19 cellular contexts compared by ENCODE assay signal in the genomic region with DNA sequence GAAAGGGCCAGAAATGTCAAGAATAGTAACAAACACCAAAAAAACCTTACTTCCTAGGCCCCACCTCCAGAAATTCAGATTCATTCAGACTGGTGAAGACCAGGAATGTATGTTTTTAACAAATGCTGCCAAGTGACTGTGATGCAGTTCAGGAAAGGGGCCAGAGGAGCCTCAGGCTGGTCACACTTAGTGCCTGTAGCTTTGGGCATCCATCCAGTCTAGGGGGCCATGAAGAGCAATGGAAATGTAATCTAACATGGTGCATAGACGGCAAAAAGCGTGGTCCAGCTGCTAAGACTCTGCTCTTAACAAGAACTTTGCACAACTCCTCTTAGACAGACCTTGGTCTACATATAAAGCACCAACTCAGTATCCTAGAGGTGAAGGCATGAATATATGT. TPM values are rescaled to one million over a fixed set of nuclear protein-coding genes. Genes with fewer than 3 reads are reported as not detected.
DNase-seq lines count a peak whose midpoint lies in the region; ATAC-seq and TF ChIP-seq lines count a peak whose summit lies in the region.
"Had no signal": no experiment of that assay in that cellular context is flagged by ENCODE, and none has a peak within 500 bp of the region (broad histone marks: within the 10 kb centered on the region; RNA-seq: fewer than 3 reads in every experiment).

No MANE protein-coding gene starts in this region.

- no peak overlapping the region for H2AFZ ChIP-seq in hepatocyte

- no peak overlapping the region for H3K4me3 Mint-ChIP-seq in activated T-cell treated with anti-CD3 and anti-CD28 coated beads, Interleukin-2, amount 50 U/mL, for 4 hours
- H3K4me3 Mint-ChIP-seq in activated CD4-positive, alpha-beta T cell treated with anti-CD3 and anti-CD28 coated beads, Interleukin-2, amount 10 ng/mL, durations not matched to agents 7 days and 5 days, result no peak overlapping the region
- H3K4me3 Mint-ChIP-seq: activated naive CD8-positive, alpha-beta T cell treated with anti-CD3 and anti-CD28 coated beads for 36 hours had no signal

- intact Hi-C loops in posterior cingulate gyrus (cut with DNase I), result no loop called here

- no peaks in the 10 kb centered on the region for H3K4me1 ChIP-seq in hepatocyte (ENCODE audit: insufficient read depth)
- peaks cover 0 to 25% (median 15%) of the 10 kb centered on the region in 5 donors for H3K4me1 ChIP-seq in subcutaneous abdominal adipose tissue (ENCODE audit: control insufficient read depth in 5 of 5, insufficient read depth in 5 of 5, low read length in 5 of 5)
- H3K4me1 ChIP-seq: psoas muscle had no signal

- peaks cover 7% of the 10 kb centered on the region for H3K4me1 Mint-ChIP-seq in activated T-cell treated with anti-CD3 and anti-CD28 coated beads, Interleukin-2, amount 50 U/mL, for 4 hours (ENCODE audit: low read depth)
- H3K4me1 Mint-ChIP-seq in activated CD4-positive, alpha-beta T cell treated with anti-CD3 and anti-CD28 coated beads, Interleukin-2, amount 10 ng/mL, durations not matched to agents 7 days and 5 days, result peaks cover 8% of the 10 kb centered on the region

- H3K4me2 ChIP-seq in hepatocyte, result peak overlapping the region; percentile 77

- H4K20me1 ChIP-seq in hepatocyte (ENCODE audit: insufficient read depth, poor library complexity, severe bottlenecking), result peaks cover 60% of the 10 kb centered on the region

- TF ChIP-seq CTCF in HFF-Myc (IDR thresholded peaks at IDR 0.05; ENCODE audit: low read depth, low read length, missing control alignments) (no peak), coronary artery (IDR thresholded peaks at IDR 0.05) (no peak), hepatocyte (IDR thresholded peaks at IDR 0.05; ENCODE audit: poor library complexity) (no peak)

- H3K36me3 Mint-ChIP-seq in activated T-cell treated with anti-CD3 and anti-CD28 coated beads, Interleukin-2, amount 50 U/mL, for 4 hours (ENCODE audit: insufficient read depth), result no peaks in the 10 kb centered on the region
- H3K36me3 Mint-ChIP-seq in activated CD4-positive, alpha-beta T cell treated with anti-CD3 and anti-CD28 coated beads, Interleukin-2, amount 10 ng/mL, durations not matched to agents 7 days and 5 days (ENCODE audit: low read depth), result no peaks in the 10 kb centered on the region

- POLR2A ChIA-PET in activated CD4-positive, alpha-beta T cell treated with anti-CD3 and anti-CD28 coated beads, Interleukin-2, amount 10 ng/mL, durations not matched to agents 7 days and 5 days (lab: Charles Lee), result no interaction called here

- no peak overlapping the region for H3K9ac ChIP-seq in subcutaneous abdominal adipose tissue (ENCODE audit: low read length in 5 of 5)

- no peaks in the 10 kb centered on the region for H3K9me3 Mint-ChIP-seq in activated T-cell treated with anti-CD3 and anti-CD28 coated beads, Interleukin-2, amount 50 U/mL, for 4 hours
- H3K9me3 Mint-ChIP-seq in activated CD4-positive, alpha-beta T cell treated with anti-CD3 and anti-CD28 coated beads, Interleukin-2, amount 10 ng/mL, durations not matched to agents 7 days and 5 days, result no peaks in the 10 kb centered on the region
- H3K9me3 Mint-ChIP-seq: activated naive CD8-positive, alpha-beta T cell treated with anti-CD3 and anti-CD28 coated beads for 36 hours had no signal

- DNase-seq in HFF-Myc (ENCODE audit: extremely low read depth, low read depth), result no peak
- no peak for DNase-seq in coronary artery (ENCODE audit: low spot score)
- no peak for DNase-seq in hepatocyte (ENCODE audit: low spot score)
- no peak for DNase-seq in activated T-cell treated with anti-CD3 and anti-CD28 coated beads, Interleukin-2, amount 50 U/mL, for 4 hours
- no peak for DNase-seq in posterior cingulate gyrus
- no peak for DNase-seq in activated CD4-positive, alpha-beta T cell treated with anti-CD3 and anti-CD28 coated beads, Interleukin-2, amount 10 ng/mL, durations not matched to agents 7 days and 5 days
- DNase-seq: activated CD4-positive, CD25-positive, alpha-beta regulatory T cell; activated naive CD8-positive, alpha-beta T cell treated with anti-CD3 and anti-CD28 coated beads for 36 hours; C1 segment of cervical spinal cord; islet precursor cell; NCI-H345; PC-3; psoas muscle; stimulated activated CD4-positive, alpha-beta T cell treated with anti-CD3 and anti-CD28 coated beads, Interleukin-2, amount 100 ng/mL, for 24 hours; stimulated activated CD8-positive, alpha-beta memory T cell treated with anti-CD3 and anti-CD28 coated beads, Interleukin-4, amount 100 ng/mL, for 48 hours; upper lobe of left lung had no signal

- H3K27me3 ChIP-seq in hepatocyte (no peaks in the 10 kb centered on the region), subcutaneous abdominal adipose tissue (ENCODE audit: control insufficient read depth in 5 of 5, insufficient read depth in 4 of 5, low read length in 5 of 5) (no peaks in the 10 kb centered on the region)
- H3K27me3 ChIP-seq: upper lobe of left lung had no signal

- no peak for ATAC-seq in GM21619 (IDR thresholded peaks at IDR 0.05; ENCODE audit: unreplicated experiment)
- no peak for ATAC-seq in activated T-cell treated with anti-CD3 and anti-CD28 coated beads, Interleukin-2, amount 50 U/mL, for 4 hours
- ATAC-seq: HepG2, PC-3, psoas muscle had no signal

- CTCF ChIA-PET in activated CD4-positive, alpha-beta T cell treated with anti-CD3 and anti-CD28 coated beads, Interleukin-2, amount 10 ng/mL, durations not matched to agents 7 days and 5 days (lab: Charles Lee), result no interaction called here

- peaks cover 20% of the 10 kb centered on the region for H3K27me3 Mint-ChIP-seq in activated T-cell treated with anti-CD3 and anti-CD28 coated beads, Interleukin-2, amount 50 U/mL, for 4 hours (ENCODE audit: low read depth)
- H3K27me3 Mint-ChIP-seq in activated CD4-positive, alpha-beta T cell treated with anti-CD3 and anti-CD28 coated beads, Interleukin-2, amount 10 ng/mL, durations not matched to agents 7 days and 5 days, result peaks cover 19% of the 10 kb centered on the region

- H3K9me3 ChIP-seq in hepatocyte (ENCODE audit: low read depth) (no peaks in the 10 kb centered on the region), subcutaneous abdominal adipose tissue (ENCODE audit: control insufficient read depth in 5 of 5, low read length in 5 of 5) (no peaks in the 10 kb centered on the region)
- H3K9me3 ChIP-seq: psoas muscle, upper lobe of left lung had no signal

- 70% methylated on average over 2 of the region's 2 CpGs for WGBS in hepatocyte (ENCODE audit: low lambda C conversion rate, missing lambda C conversion rate)

- peaks cover 100% of the 10 kb centered on the region for H3K79me2 ChIP-seq in hepatocyte

- peak overlapping the region; percentile 36 to 59 for H3K27ac ChIP-seq in coronary artery
- H3K27ac ChIP-seq in hepatocyte, result peak overlapping the region; percentile 22
- peak overlapping the region; percentile 25 for H3K27ac ChIP-seq in subcutaneous abdominal adipose tissue (ENCODE audit: low read depth, low read length)
- H3K27ac ChIP-seq: psoas muscle, upper lobe of left lung had no signal

- H3K27ac Mint-ChIP-seq in activated CD4-positive, alpha-beta T cell treated with anti-CD3 and anti-CD28 coated beads, Interleukin-2, amount 10 ng/mL, durations not matched to agents 7 days and 5 days, result no peak overlapping the region
- H3K27ac Mint-ChIP-seq: activated naive CD8-positive, alpha-beta T cell treated with anti-CD3 and anti-CD28 coated beads for 36 hours had no signal

- H3K4me3 ChIP-seq in HFF-Myc (replicated peaks; ENCODE audit: low read depth, low read length) (0 out of 2 replicates have a peak overlapping the region, but pooled peaks have one; percentile 2), coronary artery (peak overlapping the region; percentile 7), hepatocyte (no peak overlapping the region), subcutaneous abdominal adipose tissue (ENCODE audit: low read depth in 1 of 5, low read length in 5 of 5) (no peak overlapping the region)
- H3K4me3 ChIP-seq: upper lobe of left lung had no signal

- no peaks in the 10 kb centered on the region for H3K9me2 ChIP-seq in hepatocyte (replicated peaks; ENCODE audit: insufficient read depth)

- H3K36me3 ChIP-seq in hepatocyte (replicated peaks; ENCODE audit: insufficient read depth, low read depth) (no peaks in the 10 kb centered on the region), subcutaneous abdominal adipose tissue (ENCODE audit: control insufficient read depth in 5 of 5, insufficient read depth in 5 of 5, low read length in 5 of 5) (peaks cover 4 to 14% (median 14%) of the 10 kb centered on the region in 5 donors)

RNA-seq across cellular contexts. Expression of a gene that starts 7.1 kb away (rescaled TPM):
- total RNA-seq in hepatocyte, result 248 and 266 TPM in 2 replicates
- polyA plus RNA-seq in hepatocyte, result 86.0 and 91.5 TPM in 2 replicates
- total RNA-seq in activated T-cell treated with anti-CD3 and anti-CD28 coated beads, Interleukin-2, amount 50 U/mL, for 4 hours, result under 1 TPM; 0.50 to 0.66 (median 0.65) TPM
- total RNA-seq in activated CD4-positive, alpha-beta T cell treated with anti-CD3 and anti-CD28 coated beads, Interleukin-2, amount 10 ng/mL, durations not matched to agents 7 days and 5 days, result not detected
- total RNA-seq: HepG2 had no signal
- polyA plus RNA-seq: HepG2 had no signal

Comparison
In these comparisons a context has a peak if more than half of its experiments do, and no peak if none do; other contexts are left out.
1. H3K4me3 ChIP-seq: peak in HFF-Myc (single experiment) and coronary artery (single experiment); none in hepatocyte (single experiment) and subcutaneous abdominal adipose tissue (0 of 5).
2. RNA of a gene that starts 7.1 kb away (total RNA-seq): 248 to 266 TPM in hepatocyte; 0.50 to 0.66 TPM in activated T-cell treated with anti-CD3 and anti-CD28 coated beads, Interleukin-2, amount 50 U/mL, for 4 hours and not detected in activated CD4-positive, alpha-beta T cell treated with anti-CD3 and anti-CD28 coated beads, Interleukin-2, amount 10 ng/mL, durations not matched to agents 7 days and 5 days; every median in the first group is over 100 times any median in the second.
3. Peak in every context shown above with its lines, with median percentiles within 50 percentile points of each other: H3K27ac ChIP-seq.